Comparison of ENCODE assay signal across 8 cellular contexts in genomic region chr13:99176309-99177276, GRCh38. TPM values are rescaled to one million over a fixed set of nuclear protein-coding genes. Genes with fewer than 3 reads are reported as not detected.
DNase-seq lines count a peak whose midpoint lies in the region; ATAC-seq and TF ChIP-seq lines count a peak whose summit lies in the region.

No MANE protein-coding gene starts in this region.

- DNase-seq in CD4-positive, CD25-positive, alpha-beta regulatory T cell = peak; percentile 66 to 75 (median 74)
- DNase-seq in NOMO-1 treated with dmso at 0.1 percent for 144 hours (lab: John Stamatoyannopoulos, UW; ENCODE audit: unreplicated experiment) = peak; percentile 34
- peak; percentile 82 for DNase-seq in activated CD8-positive, alpha-beta memory T cell treated with anti-CD3 and anti-CD28 coated beads, Interleukin-2, amount 50 U/mL, for 4 hours
- peak; percentile 71 to 87 for DNase-seq in erythroblast (lab: John Stamatoyannopoulos, UW)
- DNase-seq in naive thymus-derived CD8-positive, alpha-beta T cell = peak; percentile 56 to 88 (median 78)

- POLR2A ChIA-PET in naive thymus-derived CD8-positive, alpha-beta T cell (lab: Charles Lee) = interaction anchor here (0.5 to 3.2 kb wide), 15 partner anchors 12 to 438 kb away, joined by 3 to 34 read pairs (median 5); partner anchors contain the start of gene UBAC2

- ATAC-seq in CD4-positive, CD25-positive, alpha-beta regulatory T cell (ENCODE audit: low read depth in 2 of 2) = peak; percentile 85 to 88
- ATAC-seq in GM19397 (IDR thresholded peaks at IDR 0.05; ENCODE audit: unreplicated experiment) (peak; percentile 87), HG03565 (IDR thresholded peaks at IDR 0.05; ENCODE audit: unreplicated experiment) (peak; percentile 71)
- peak; percentile 85 to 91 for ATAC-seq in naive thymus-derived CD8-positive, alpha-beta T cell
- peak; percentile 88 for ATAC-seq in stimulated activated memory B cell treated with anti-CD40 and anti-IgM and Interleukin-4, amounts not matched to agents 10 μg/mL and 1 μg/mL and 100 μg/mL, for 72 hours

- H3K27ac Mint-ChIP-seq in CD4-positive, CD25-positive, alpha-beta regulatory T cell = peak overlapping the region in 1 of 3 donors; percentile 62
- peak overlapping the region; percentile 65 to 89 (median 82) for H3K27ac Mint-ChIP-seq in naive thymus-derived CD8-positive, alpha-beta T cell
- H3K27ac Mint-ChIP-seq in stimulated activated memory B cell treated with anti-CD40 and anti-IgM and Interleukin-4, amounts not matched to agents 10 μg/mL and 1 μg/mL and 100 μg/mL, for 72 hours = no peak overlapping the region

- H3K36me3 Mint-ChIP-seq in CD4-positive, CD25-positive, alpha-beta regulatory T cell = no peaks in the 10 kb centered on the region
- H3K36me3 Mint-ChIP-seq in naive thymus-derived CD8-positive, alpha-beta T cell = peaks cover 0 to 4% (median 0%) of the 10 kb centered on the region in 3 donors
- no peaks in the 10 kb centered on the region for H3K36me3 Mint-ChIP-seq in stimulated activated memory B cell treated with anti-CD40 and anti-IgM and Interleukin-4, amounts not matched to agents 10 μg/mL and 1 μg/mL and 100 μg/mL, for 72 hours

- TF ChIP-seq POLR2A in erythroblast (IDR thresholded peaks at IDR 0.05; ENCODE audit: low read length) = no peak

- H3K27me3 ChIP-seq in CD4-positive, CD25-positive, alpha-beta regulatory T cell (ENCODE audit: control insufficient read depth, insufficient read depth, low read length) = no peaks in the 10 kb centered on the region

- H3K4me3 ChIP-seq in CD4-positive, CD25-positive, alpha-beta regulatory T cell (ENCODE audit: low read depth, low read length) = peak overlapping the region; percentile 47

- H3K36me3 ChIP-seq in CD4-positive, CD25-positive, alpha-beta regulatory T cell (ENCODE audit: control insufficient read depth, insufficient read depth, low read length) = no peaks in the 10 kb centered on the region

- H3K9me3 Mint-ChIP-seq in CD4-positive, CD25-positive, alpha-beta regulatory T cell = peaks cover 0 to 6% (median 0%) of the 10 kb centered on the region in 7 donors
- peaks cover 0 to 7% (median 0%) of the 10 kb centered on the region in 9 donors for H3K9me3 Mint-ChIP-seq in naive thymus-derived CD8-positive, alpha-beta T cell
- no peaks in the 10 kb centered on the region for H3K9me3 Mint-ChIP-seq in stimulated activated memory B cell treated with anti-CD40 and anti-IgM and Interleukin-4, amounts not matched to agents 10 μg/mL and 1 μg/mL and 100 μg/mL, for 72 hours

- H3K27me3 Mint-ChIP-seq in CD4-positive, CD25-positive, alpha-beta regulatory T cell = peaks cover 14% of the 10 kb centered on the region
- peaks cover 0 to 4% (median 0%) of the 10 kb centered on the region in 5 donors for H3K27me3 Mint-ChIP-seq in naive thymus-derived CD8-positive, alpha-beta T cell
- H3K27me3 Mint-ChIP-seq in stimulated activated memory B cell treated with anti-CD40 and anti-IgM and Interleukin-4, amounts not matched to agents 10 μg/mL and 1 μg/mL and 100 μg/mL, for 72 hours = no peaks in the 10 kb centered on the region

- peaks cover 7 to 32% (median 18%) of the 10 kb centered on the region in 4 donors for H3K4me1 Mint-ChIP-seq in CD4-positive, CD25-positive, alpha-beta regulatory T cell
- peaks cover 36 to 60% (median 54%) of the 10 kb centered on the region in 4 donors for H3K4me1 Mint-ChIP-seq in naive thymus-derived CD8-positive, alpha-beta T cell
- H3K4me1 Mint-ChIP-seq in stimulated activated memory B cell treated with anti-CD40 and anti-IgM and Interleukin-4, amounts not matched to agents 10 μg/mL and 1 μg/mL and 100 μg/mL, for 72 hours = peaks cover 52% of the 10 kb centered on the region

- peaks cover 25% of the 10 kb centered on the region for H3K4me1 ChIP-seq in CD4-positive, CD25-positive, alpha-beta regulatory T cell (ENCODE audit: control insufficient read depth, insufficient read depth, low read length, poor library complexity, severe bottlenecking)

- H3K9me3 ChIP-seq in CD4-positive, CD25-positive, alpha-beta regulatory T cell (ENCODE audit: control insufficient read depth in 2 of 2, low read length in 2 of 2) = no peaks in the 10 kb centered on the region

- peak overlapping the region in 3 of 4 donors; percentile 70 to 76 (median 72) for H3K4me3 Mint-ChIP-seq in CD4-positive, CD25-positive, alpha-beta regulatory T cell
- H3K4me3 Mint-ChIP-seq in naive thymus-derived CD8-positive, alpha-beta T cell = peak overlapping the region; percentile 54 to 80 (median 75)
- H3K4me3 Mint-ChIP-seq in stimulated activated memory B cell treated with anti-CD40 and anti-IgM and Interleukin-4, amounts not matched to agents 10 μg/mL and 1 μg/mL and 100 μg/mL, for 72 hours = peak overlapping the region; percentile 10

- H3K27ac ChIP-seq in CD4-positive, CD25-positive, alpha-beta regulatory T cell (ENCODE audit: insufficient read depth, low read length, poor library complexity, severe bottlenecking) = no peak overlapping the region

RNA-seq across cellular contexts. Expression of gene UBAC2, which starts 24.1 kb away (rescaled TPM):
- total RNA-seq in CD4-positive, CD25-positive, alpha-beta regulatory T cell = 62.8 TPM
- polyA plus RNA-seq in CD4-positive, CD25-positive, alpha-beta regulatory T cell = 100 to 1,000 TPM; 101 to 122 (median 105) TPM
- 100 to 1,000 TPM; 105 to 108 TPM for total RNA-seq in naive thymus-derived CD8-positive, alpha-beta T cell
- 100 to 1,000 TPM; 160 to 178 (median 173) TPM for polyA plus RNA-seq in naive thymus-derived CD8-positive, alpha-beta T cell

Comparison
In these comparisons a context has a peak if more than half of its experiments do, and no peak if none do; other contexts are left out.
1. H3K4me3 Mint-ChIP-seq: peak in every context shown above with its lines; median percentile 75 in naive thymus-derived CD8-positive, alpha-beta T cell; 72 in CD4-positive, CD25-positive, alpha-beta regulatory T cell; 10 in stimulated activated memory B cell treated with anti-CD40 and anti-IgM and Interleukin-4, amounts not matched to agents 10 μg/mL and 1 μg/mL and 100 μg/mL, for 72 hours.